In genomic region chr10:5951167-5951711, GRCh38 we compare ENCODE assay signal across 10 cellular contexts. TPM values are rescaled to one million over a fixed set of nuclear protein-coding genes. Genes with fewer than 3 reads are reported as not detected.
DNase-seq lines count a peak whose midpoint lies in the region; ATAC-seq, FAIRE-seq and TF ChIP-seq lines count a peak whose summit lies in the region.
"Had no signal": no experiment of that assay in that cellular context is flagged by ENCODE, and none has a peak within 500 bp of the region (broad histone marks: within the 10 kb centered on the region; RNA-seq: fewer than 3 reads in every experiment).

No MANE protein-coding gene starts in this region.

- H3K9me3 Mint-ChIP-seq in astrocyte (ENCODE audit: unreplicated experiment), result no peaks in the 10 kb centered on the region

- H3K9ac ChIP-seq in astrocyte (ENCODE audit: low read length), result no peak overlapping the region

- no peaks in the 10 kb centered on the region for H4K20me1 ChIP-seq in astrocyte (ENCODE audit: insufficient read depth, low read length)

- peak; percentile 16 for DNase-seq in SIG-M5 treated with dmso at 0.1 percent for 504 hours (lab: John Stamatoyannopoulos, UW; ENCODE audit: unreplicated experiment)
- DNase-seq in SIG-M5 (lab: John Stamatoyannopoulos, UW), result no peak
- peak; percentile 49 for DNase-seq in astrocyte (ENCODE audit: low read depth)
- no peak for DNase-seq in left colon
- DNase-seq in vagina (ENCODE audit: extremely low spot score in 2 of 2), result no peak
- DNase-seq in activated CD4-positive, alpha-beta T cell treated with anti-CD3 and anti-CD28 coated beads for 1 hour, result no peak
- no peak for DNase-seq in DMS79 treated with DMSO at 0.1 percent for 48 hours (lab: John Stamatoyannopoulos, UW)
- no peak for DNase-seq in medulla oblongata (ENCODE audit: extremely low spot score)
- DNase-seq: activated CD8-positive, alpha-beta T cell treated with anti-CD3 and anti-CD28 coated beads, Interleukin-2, amount 10 ng/mL, durations not matched to agents 7 days and 5 days had no signal

- H2AFZ ChIP-seq in astrocyte (ENCODE audit: low read depth, low read length), result no peak overlapping the region

- H3K4me3 ChIP-seq in astrocyte (ENCODE audit: insufficient read depth, low read depth, low read length) (no peak overlapping the region), vagina (no peak overlapping the region)

- peaks cover 9% of the 10 kb centered on the region for H3K4me1 Mint-ChIP-seq in astrocyte (ENCODE audit: low read depth, unreplicated experiment)

- H3K79me2 ChIP-seq in astrocyte (ENCODE audit: insufficient read depth, low read length), result no peaks in the 10 kb centered on the region

- no peak overlapping the region for H3K4me3 Mint-ChIP-seq in astrocyte (ENCODE audit: unreplicated experiment)
- H3K4me3 Mint-ChIP-seq: activated CD8-positive, alpha-beta T cell treated with anti-CD3 and anti-CD28 coated beads, Interleukin-2, amount 10 ng/mL, durations not matched to agents 7 days and 5 days had no signal

- H3K27ac ChIP-seq in astrocyte (ENCODE audit: low read depth, low read length), result no peak overlapping the region
- peak overlapping the region; percentile 58 for H3K27ac ChIP-seq in vagina

- TF ChIP-seq CTCF in astrocyte (IDR thresholded peaks at IDR 0.05; ENCODE audit: insufficient read depth, low read depth, low read length) (no peak), vagina (IDR thresholded peaks at IDR 0.05) (no peak)

- TF ChIP-seq POLR2A in vagina (IDR thresholded peaks at IDR 0.05), result no peak

- no peaks in the 10 kb centered on the region for H3K9me3 ChIP-seq in astrocyte (ENCODE audit: insufficient read depth, low read depth, low read length)
- H3K9me3 ChIP-seq in vagina, result no peaks in the 10 kb centered on the region

- peak; percentile 9 for ATAC-seq in left colon
- ATAC-seq: activated CD8-positive, alpha-beta T cell treated with anti-CD3 and anti-CD28 coated beads, Interleukin-2, amount 10 ng/mL, durations not matched to agents 7 days and 5 days had no signal

- H3K36me3 Mint-ChIP-seq in astrocyte (ENCODE audit: low read depth, unreplicated experiment), result no peaks in the 10 kb centered on the region

- no peak for FAIRE-seq in astrocyte (lab: Jason Lieb, UNC)
- FAIRE-seq: kidney had no signal

- peaks cover 7% of the 10 kb centered on the region for H3K4me1 ChIP-seq in astrocyte (ENCODE audit: insufficient read depth, low read length)
- peaks cover 17% of the 10 kb centered on the region for H3K4me1 ChIP-seq in vagina

- peaks cover 6% of the 10 kb centered on the region for H3K27me3 Mint-ChIP-seq in astrocyte (ENCODE audit: low read depth, unreplicated experiment)

- H3K4me2 ChIP-seq in astrocyte (ENCODE audit: low read length), result no peak overlapping the region

- H3K27ac Mint-ChIP-seq in astrocyte (ENCODE audit: unreplicated experiment), result no peak overlapping the region
- H3K27ac Mint-ChIP-seq: activated CD8-positive, alpha-beta T cell treated with anti-CD3 and anti-CD28 coated beads, Interleukin-2, amount 10 ng/mL, durations not matched to agents 7 days and 5 days had no signal

- intact Hi-C loops in left colon (cut with DNase I, micrococcal nuclease), result no loop called here
- intact Hi-C loops in vagina (cut with DNase I), result no loop called here

- H3K36me3 ChIP-seq in astrocyte (ENCODE audit: insufficient read depth, low read length) (no peaks in the 10 kb centered on the region), vagina (peaks cover 0 to 10% of the 10 kb centered on the region in 2 donors)

- no peaks in the 10 kb centered on the region for H3K27me3 ChIP-seq in astrocyte (ENCODE audit: insufficient read depth, low read length)
- H3K27me3 ChIP-seq in vagina, result no peaks in the 10 kb centered on the region

RNA-seq across cellular contexts. Expression of gene IL15RA, which starts 26.1 kb away (rescaled TPM):
- total RNA-seq in astrocyte (2.9 and 3.1 TPM in 2 replicates), left colon (10 to 100 TPM; 15.4 to 19.6 TPM), vagina (41.0 TPM)

Comparison
In these comparisons a context has a peak if more than half of its experiments do, and no peak if none do; other contexts are left out.
1. DNase-seq: peak in SIG-M5 treated with dmso at 0.1 percent for 504 hours (single experiment) and astrocyte (single experiment); none in SIG-M5 (single experiment), left colon (0 of 2), vagina (0 of 2), activated CD4-positive, alpha-beta T cell treated with anti-CD3 and anti-CD28 coated beads for 1 hour (single experiment), DMS79 treated with DMSO at 0.1 percent for 48 hours (single experiment) and medulla oblongata (single experiment).